ENCODE assay signal across 2 cellular contexts in the genomic region with DNA sequence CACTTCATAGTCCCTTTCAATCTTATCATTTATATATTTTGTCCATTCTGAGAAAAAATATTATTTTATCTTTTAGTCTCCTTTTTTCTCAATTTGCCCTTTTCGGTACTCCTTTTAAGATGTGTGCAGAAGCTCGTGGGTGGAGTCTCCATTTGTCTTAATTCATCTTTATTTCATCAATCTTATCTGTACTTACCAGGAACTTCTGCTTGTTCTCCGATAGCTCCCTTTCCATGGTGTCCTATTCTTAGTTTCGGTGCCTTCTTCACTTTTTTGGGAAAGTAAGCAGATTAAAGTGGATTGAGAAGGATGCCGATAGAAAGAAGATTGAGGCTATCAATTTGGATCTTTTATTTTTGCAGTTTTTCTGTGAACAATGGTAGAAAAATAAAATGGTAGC.
TF ChIP-seq lines count a peak whose summit lies in the region.

No MANE protein-coding gene starts in this region.

TF ChIP-seq in GM23338, 12 proteins besides CTCF, POLR2A, EP300 and RAD21 (continued from another document):
- TF ChIP-seq, protein P1, sequence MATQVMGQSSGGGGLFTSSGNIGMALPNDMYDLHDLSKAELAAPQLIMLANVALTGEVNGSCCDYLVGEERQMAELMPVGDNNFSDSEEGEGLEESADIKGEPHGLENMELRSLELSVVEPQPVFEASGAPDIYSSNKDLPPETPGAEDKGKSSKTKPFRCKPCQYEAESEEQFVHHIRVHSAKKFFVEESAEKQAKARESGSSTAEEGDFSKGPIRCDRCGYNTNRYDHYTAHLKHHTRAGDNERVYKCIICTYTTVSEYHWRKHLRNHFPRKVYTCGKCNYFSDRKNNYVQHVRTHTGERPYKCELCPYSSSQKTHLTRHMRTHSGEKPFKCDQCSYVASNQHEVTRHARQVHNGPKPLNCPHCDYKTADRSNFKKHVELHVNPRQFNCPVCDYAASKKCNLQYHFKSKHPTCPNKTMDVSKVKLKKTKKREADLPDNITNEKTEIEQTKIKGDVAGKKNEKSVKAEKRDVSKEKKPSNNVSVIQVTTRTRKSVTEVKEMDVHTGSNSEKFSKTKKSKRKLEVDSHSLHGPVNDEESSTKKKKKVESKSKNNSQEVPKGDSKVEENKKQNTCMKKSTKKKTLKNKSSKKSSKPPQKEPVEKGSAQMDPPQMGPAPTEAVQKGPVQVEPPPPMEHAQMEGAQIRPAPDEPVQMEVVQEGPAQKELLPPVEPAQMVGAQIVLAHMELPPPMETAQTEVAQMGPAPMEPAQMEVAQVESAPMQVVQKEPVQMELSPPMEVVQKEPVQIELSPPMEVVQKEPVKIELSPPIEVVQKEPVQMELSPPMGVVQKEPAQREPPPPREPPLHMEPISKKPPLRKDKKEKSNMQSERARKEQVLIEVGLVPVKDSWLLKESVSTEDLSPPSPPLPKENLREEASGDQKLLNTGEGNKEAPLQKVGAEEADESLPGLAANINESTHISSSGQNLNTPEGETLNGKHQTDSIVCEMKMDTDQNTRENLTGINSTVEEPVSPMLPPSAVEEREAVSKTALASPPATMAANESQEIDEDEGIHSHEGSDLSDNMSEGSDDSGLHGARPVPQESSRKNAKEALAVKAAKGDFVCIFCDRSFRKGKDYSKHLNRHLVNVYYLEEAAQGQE (IDR thresholded peaks at IDR 0.05; ENCODE audit: unreplicated experiment): no peak
- no peak for TF ChIP-seq ZNF331 (CRISPR knock-in tag; IDR thresholded peaks at IDR 0.05; ENCODE audit: low read depth)

TF ChIP-seq in K562, 482 proteins besides CTCF, POLR2A, EP300 and RAD21 (continued from another document):
- TF ChIP-seq CBFA2T3 (IDR thresholded peaks at IDR 0.05) (peak; percentile 43; the same call in 1 of the 2 replicates), KAT2B (IDR thresholded peaks at IDR 0.05; ENCODE audit: low read depth, low read length) (no peak), TEAD4 (IDR thresholded peaks at IDR 0.05; ENCODE audit: low read length) (peak; percentile 45; the same call in 1 of the 2 replicates), TEAD4 (CRISPR knock-in tag; IDR thresholded peaks at IDR 0.05; ENCODE audit: borderline replicate concordance) (no peak), NFIC (IDR thresholded peaks at IDR 0.05) (no peak)
